Comparison of ENCODE assay signal across 8 cellular contexts in genomic region chr7:101251871-101252659, GRCh38. TPM values are rescaled to one million over a fixed set of nuclear protein-coding genes. Genes with fewer than 3 reads are reported as not detected.
DNase-seq lines count a peak whose midpoint lies in the region; ATAC-seq and TF ChIP-seq lines count a peak whose summit lies in the region.

No MANE protein-coding gene starts in this region.

- TF ChIP-seq CTCF in WTC11 (IDR thresholded peaks at IDR 0.05): no peak
- peak; percentile 2 for TF ChIP-seq CTCF in cardiac fibroblast (IDR thresholded peaks at IDR 0.05; ENCODE audit: low read depth, low read length)

- peak overlapping the region in 20 of 21 experiments; percentile 23 to 90 (median 80) for H3K27ac ChIP-seq in skin epidermis

- DNase-seq in AG08396 (ENCODE audit: low spot score) (peak; percentile 96), NCI-H2227 treated with DMSO at 0.1 percent for 48 hours (lab: John Stamatoyannopoulos, UW) (peak; percentile 96), WTC11 (ENCODE audit: low spot score) (peak; percentile 99), cardiac fibroblast (ENCODE audit: low read depth in 2 of 2) (peak; percentile 99), iPS-NIHi11 (ENCODE audit: low spot score) (peak; percentile 98)

- peaks cover 15% of the 10 kb centered on the region for H3K4me1 Mint-ChIP-seq in WTC11

- CTCF ChIA-PET in WTC11 (lab: Charles Lee): interaction anchor here (0.6 to 1.9 kb wide), 13 partner anchors 8 to 151 kb away, joined by 3 to 12 read pairs (median 6); partner anchors contain the start of genes PLOD3 and ZNHIT1

- H3K27me3 Mint-ChIP-seq in WTC11 (ENCODE audit: low read depth): no peaks in the 10 kb centered on the region; the same call in 1 of the 2 replicates

- POLR2A ChIA-PET in WTC11 (lab: Charles Lee): interaction anchor here (0.5 to 0.7 kb wide), 3 partner anchors 35 to 272 kb away, joined by 3 to 4 read pairs (median 3); no protein-coding TSS in a partner anchor

- H3K27ac Mint-ChIP-seq in WTC11: peak overlapping the region; percentile 97

- H3K9me3 Mint-ChIP-seq in WTC11: no peaks in the 10 kb centered on the region

- TF ChIP-seq POLR2A in GM18951 (IDR thresholded peaks at IDR 0.05; ENCODE audit: extremely low read depth, insufficient read depth, insufficient read length): peak; percentile 74

- ATAC-seq in HG03175 (IDR thresholded peaks at IDR 0.05; ENCODE audit: unreplicated experiment) (peak; percentile 98), WTC11 (peak; percentile 100)

- peak overlapping the region; percentile 100 for H3K4me3 Mint-ChIP-seq in WTC11

- H3K36me3 Mint-ChIP-seq in WTC11: peaks cover 14% of the 10 kb centered on the region

- H3K4me3 ChIP-seq in cardiac fibroblast (replicated peaks in 1 of 2; ENCODE audit: low read depth in 2 of 2, low read length in 2 of 2) (peak overlapping the region; percentile 94 to 95), skin epidermis (peak overlapping the region; percentile 60 to 98 (median 86))

- in situ Hi-C loops in GM18951 (cut with MboI; ENCODE audit: low sequenced_read_pairs, unreplicated experiment): no loop called here

TF ChIP-seq in WTC11, 78 proteins besides CTCF, POLR2A, EP300 and RAD21 (continues in another document):
- no peak for TF ChIP-seq ZSCAN18 (CRISPR knock-in tag; IDR thresholded peaks at IDR 0.05)
- no peak for TF ChIP-seq STAT6 (CRISPR knock-in tag; conservative IDR thresholded peaks at IDR 0.05; ENCODE audit: low read depth)
- TF ChIP-seq FOXP4 (CRISPR knock-in tag; IDR thresholded peaks at IDR 0.05): peak; percentile 41; the same call in 1 of the 2 replicates
- TF ChIP-seq GTF2I (CRISPR knock-in tag; conservative IDR thresholded peaks at IDR 0.05): no peak
- TF ChIP-seq RELA (CRISPR knock-in tag; IDR thresholded peaks at IDR 0.05; ENCODE audit: borderline replicate concordance): no peak
- 0 out of 2 replicates have a peak, but pooled peaks have one; percentile 22 for TF ChIP-seq SP1 (CRISPR knock-in tag; conservative IDR thresholded peaks at IDR 0.05)
- TF ChIP-seq, protein P1, sequence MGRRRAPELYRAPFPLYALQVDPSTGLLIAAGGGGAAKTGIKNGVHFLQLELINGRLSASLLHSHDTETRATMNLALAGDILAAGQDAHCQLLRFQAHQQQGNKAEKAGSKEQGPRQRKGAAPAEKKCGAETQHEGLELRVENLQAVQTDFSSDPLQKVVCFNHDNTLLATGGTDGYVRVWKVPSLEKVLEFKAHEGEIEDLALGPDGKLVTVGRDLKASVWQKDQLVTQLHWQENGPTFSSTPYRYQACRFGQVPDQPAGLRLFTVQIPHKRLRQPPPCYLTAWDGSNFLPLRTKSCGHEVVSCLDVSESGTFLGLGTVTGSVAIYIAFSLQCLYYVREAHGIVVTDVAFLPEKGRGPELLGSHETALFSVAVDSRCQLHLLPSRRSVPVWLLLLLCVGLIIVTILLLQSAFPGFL (CRISPR knock-in tag; IDR thresholded peaks at IDR 0.05; ENCODE audit: borderline replicate concordance): no peak
- no peak for TF ChIP-seq ZNF121 (CRISPR knock-in tag; IDR thresholded peaks at IDR 0.05)
- peak; percentile 60 for TF ChIP-seq FOXK1 (CRISPR knock-in tag; IDR thresholded peaks at IDR 0.05)
- TF ChIP-seq NFATC4 (CRISPR knock-in tag; IDR thresholded peaks at IDR 0.05): no peak
- no peak for TF ChIP-seq PRRX2 (CRISPR knock-in tag; IDR thresholded peaks at IDR 0.05)
- TF ChIP-seq GABPB1 (CRISPR knock-in tag; IDR thresholded peaks at IDR 0.05): 0 out of 2 replicates have a peak, but pooled peaks have one; percentile 37
- TF ChIP-seq ZNF317 (CRISPR knock-in tag; IDR thresholded peaks at IDR 0.05; ENCODE audit: borderline replicate concordance, low read depth): no peak
- peak; percentile 63 for TF ChIP-seq ETV6 (CRISPR knock-in tag; IDR thresholded peaks at IDR 0.05)
- no peak for TF ChIP-seq IRF2 (CRISPR knock-in tag; IDR thresholded peaks at IDR 0.05; ENCODE audit: borderline replicate concordance, low read depth)
- TF ChIP-seq CREM (CRISPR knock-in tag; IDR thresholded peaks at IDR 0.05): 0 out of 2 replicates have a peak, but pooled peaks have one; percentile 42
- TF ChIP-seq ARID4B (CRISPR knock-in tag; IDR thresholded peaks at IDR 0.05; ENCODE audit: borderline replicate concordance): peak; percentile 64; the same call in 1 of the 2 replicates

RNA-seq across cellular contexts. Expression of gene FIS1, which starts 7.2 kb away (rescaled TPM):
- 121 to 123 TPM (median 122 TPM) in 3 replicates for total RNA-seq in WTC11 (2021)

RNA-seq across cellular contexts. Expression of gene CLDN15, which starts 14.5 kb away (rescaled TPM):
- total RNA-seq in WTC11 (2021): 5.9 to 6.9 TPM (median 6.5 TPM) in 3 replicates

RNA-seq across cellular contexts. Expression of gene ZNHIT1, which starts 34.1 kb away (rescaled TPM):
- total RNA-seq in WTC11 (2021): 61.9 to 63.9 TPM (median 62.8 TPM) in 3 replicates

RNA-seq across cellular contexts. Expression of gene PLOD3, which starts 34.7 kb away (rescaled TPM):
- 45.3 to 48.3 TPM (median 48.1 TPM) in 3 replicates for total RNA-seq in WTC11 (2021)

RNA-seq across cellular contexts. Expression of gene MOGAT3, which starts 51.2 kb away (rescaled TPM):
- 0.81 to 0.92 TPM (median 0.82 TPM) in 3 replicates for total RNA-seq in WTC11 (2021)

Comparison
In these comparisons a context has a peak if more than half of its experiments do, and no peak if none do; other contexts are left out.
1. Peak in every context shown above with its lines: DNase-seq, ATAC-seq, H3K4me3 ChIP-seq and H3K27ac ChIP-seq.